ENCODE assay signal across 9 cellular contexts in the genomic region with DNA sequence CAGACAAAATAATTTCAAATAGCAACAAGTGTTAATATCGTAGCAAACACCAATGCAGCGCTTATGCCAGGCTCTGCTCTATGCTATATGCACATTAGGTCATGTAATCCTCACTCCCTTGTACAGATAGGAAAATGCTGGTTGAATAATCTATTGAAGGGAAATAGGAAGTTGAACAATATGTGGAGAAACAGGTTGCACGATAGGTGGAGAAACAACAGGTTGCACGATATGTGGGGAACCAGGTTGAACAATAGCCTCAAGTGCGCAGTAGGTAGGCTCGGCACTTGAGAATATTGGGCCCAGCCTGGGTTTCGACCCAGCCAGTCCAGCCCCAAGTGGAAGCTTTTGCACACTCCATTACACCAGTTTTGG.
DNase-seq lines count a peak whose midpoint lies in the region; ATAC-seq, FAIRE-seq and TF ChIP-seq lines count a peak whose summit lies in the region.
"Had no signal": no experiment of that assay in that cellular context is flagged by ENCODE, and none has a peak within 500 bp of the region (broad histone marks: within the 10 kb centered on the region; RNA-seq: fewer than 3 reads in every experiment).

No MANE protein-coding gene starts in this region.

- intact Hi-C loops in psoas muscle (cut with DNase I), result loop anchor here (10.0 kb wide), 2 partner anchors 91 to 161 kb away; a partner anchor contains a TSS
- intact Hi-C loops in posterior vena cava (cut with DNase I), result loop anchor here in 1 of 2 donors (10.0 kb wide), 1 partner anchor 91 kb away; a partner anchor contains a TSS

- H3K27ac ChIP-seq in RWPE2 (ENCODE audit: poor library complexity, severe bottlenecking) (peak overlapping the region; percentile 27), psoas muscle (no peak overlapping the region)

- 89 to 92% (median 91%) methylated on average over 7 of the region's 7 CpGs for WGBS in psoas muscle, 3 donors

- H3K4me3 ChIP-seq in RWPE2 (ENCODE audit: severe bottlenecking), result no peak overlapping the region
- peak overlapping the region; percentile 61 for H3K4me3 ChIP-seq in epithelial cell of proximal tubule (ENCODE audit: low read depth, low read length)
- peak overlapping the region; percentile 77 for H3K4me3 ChIP-seq in psoas muscle

- H3K27me3 ChIP-seq in RWPE2 (ENCODE audit: insufficient read depth, poor library complexity, severe bottlenecking), result no peaks in the 10 kb centered on the region
- H3K27me3 ChIP-seq in psoas muscle (ENCODE audit: insufficient read depth in 3 of 3, low read length in 2 of 3), result peaks cover 0 to 4% (median 0%) of the 10 kb centered on the region in 3 donors
- H3K27me3 ChIP-seq: esophagus muscularis mucosa had no signal

- H3K36me3 ChIP-seq in RWPE2 (ENCODE audit: low read depth), result no peaks in the 10 kb centered on the region
- no peaks in the 10 kb centered on the region for H3K36me3 ChIP-seq in psoas muscle (ENCODE audit: insufficient read depth in 1 of 2, low read depth in 1 of 2)
- H3K36me3 ChIP-seq: esophagus muscularis mucosa had no signal

- ATAC-seq in RWPE2 (ENCODE audit: low read depth) (no peak), psoas muscle (no peak)

- no peak for TF ChIP-seq CTCF in RWPE2 (IDR thresholded peaks at IDR 0.05; ENCODE audit: poor library complexity, severe bottlenecking)
- TF ChIP-seq CTCF in epithelial cell of proximal tubule (conservative IDR thresholded peaks at IDR 0.05; ENCODE audit: low read depth, low read length), result no peak
- no peak for TF ChIP-seq CTCF in psoas muscle (IDR thresholded peaks at IDR 0.05)

- no peak for TF ChIP-seq POLR2A in GM12891 (IDR thresholded peaks at IDR 0.05; ENCODE audit: low read depth, low read length)

- H3K9me3 ChIP-seq in RWPE2 (ENCODE audit: severe bottlenecking) (no peaks in the 10 kb centered on the region), psoas muscle (no peaks in the 10 kb centered on the region)
- H3K9me3 ChIP-seq: esophagus muscularis mucosa had no signal

- FAIRE-seq in GM12891 (lab: Jason Lieb, UNC), result peak; percentile 69

- H3K4me1 ChIP-seq in RWPE2 (ENCODE audit: insufficient read depth, poor library complexity, severe bottlenecking) (peaks cover 16% of the 10 kb centered on the region), psoas muscle (peaks cover 20% of the 10 kb centered on the region)

- DNase-seq in GM12891 (ENCODE audit: insufficient read length, low spot score) (no peak), RWPE2 (ENCODE audit: low spot score) (no peak), epithelial cell of proximal tubule (ENCODE audit: low read depth) (no peak), psoas muscle (no peak), SKM-1 (lab: John Stamatoyannopoulos, UW; ENCODE audit: unreplicated experiment) (no peak), nucleus accumbens (lab: John Stamatoyannopoulos, UW) (no peak), posterior vena cava (ENCODE audit: low spot score) (no peak), glomerular visceral epithelial cell (ENCODE audit: extremely low spot score) (no peak)

TF ChIP-seq in GM12891, 5 proteins besides CTCF, POLR2A, EP300 and RAD21:
- TF ChIP-seq PAX5 (IDR thresholded peaks at IDR 0.05; ENCODE audit: insufficient read depth, low read length, severe bottlenecking) (no peak), POU2F2 (IDR thresholded peaks at IDR 0.05; ENCODE audit: low read depth, low read length) (no peak), SPI1 (IDR thresholded peaks at IDR 0.05; ENCODE audit: low read depth, low read length) (no peak), TAF1 (IDR thresholded peaks at IDR 0.05; ENCODE audit: low read depth, low read length) (no peak), POLR2AphosphoS5 (IDR thresholded peaks at IDR 0.05; ENCODE audit: low read depth, low read length) (no peak)
